In the genomic region with DNA sequence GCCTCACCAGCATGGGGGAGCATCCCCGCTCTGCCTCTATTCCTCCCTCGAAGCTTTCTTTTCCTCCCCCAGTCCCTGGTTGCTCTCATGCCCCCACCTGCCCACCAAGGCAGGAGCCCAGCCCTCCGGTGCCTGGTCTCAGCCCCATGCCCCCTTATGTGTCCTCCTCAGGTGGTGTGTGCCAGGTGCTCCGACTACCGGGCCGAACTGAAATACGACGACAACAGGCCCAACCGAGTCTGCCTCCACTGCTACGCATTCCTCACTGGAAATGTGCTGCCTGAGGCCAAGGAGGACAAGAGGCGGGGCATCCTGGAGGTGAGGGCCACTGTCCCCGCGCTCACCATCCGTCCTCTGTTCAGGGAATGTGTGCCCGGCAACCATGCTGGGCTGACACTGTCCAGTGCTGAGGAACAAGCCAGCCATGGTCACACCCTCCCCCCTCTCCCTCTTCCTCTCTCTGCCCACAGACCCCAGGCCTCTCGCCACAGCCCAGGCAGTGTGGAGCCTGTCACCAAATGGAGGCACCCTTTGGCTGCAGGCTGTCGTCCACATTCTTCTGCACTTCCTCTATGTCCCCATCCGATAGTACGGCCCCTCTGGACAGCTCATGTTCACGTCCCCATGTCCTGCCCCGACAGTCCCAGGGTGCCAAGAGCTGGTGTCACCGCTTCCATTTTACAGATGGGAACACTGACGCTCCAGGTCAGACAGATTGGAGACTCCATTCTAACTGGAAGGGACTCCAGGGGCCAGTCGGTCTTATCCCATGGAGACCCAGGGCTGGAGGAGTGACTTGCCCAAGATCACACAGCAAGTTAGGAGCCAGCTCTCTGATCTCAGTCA, we compare ENCODE assay signal across 15 cellular contexts. TPM values are rescaled to one million over a fixed set of nuclear protein-coding genes. Genes with fewer than 3 reads are reported as not detected.
DNase-seq lines count a peak whose midpoint lies in the region; ATAC-seq and TF ChIP-seq lines count a peak whose summit lies in the region.
"Had no signal": no experiment of that assay in that cellular context is flagged by ENCODE, and none has a peak within 500 bp of the region (broad histone marks: within the 10 kb centered on the region; RNA-seq: fewer than 3 reads in every experiment).

No MANE protein-coding gene starts in this region.

- H4K91ac ChIP-seq in neuronal stem cell (ENCODE audit: low read depth, low read length, poor library complexity), result no peak overlapping the region

- no peak overlapping the region for H3K4me2 ChIP-seq in neuronal stem cell (ENCODE audit: insufficient read depth, low read length, poor library complexity, severe bottlenecking)

- no peak for TF ChIP-seq POLR2A in NB4 (IDR thresholded peaks at IDR 0.05; ENCODE audit: extremely low read depth, insufficient read length)

- no CpG with 5 or more reads among the region's 24 CpGs for WGBS in neuronal stem cell (ENCODE audit: extremely low coverage in 2 of 2, insufficient read length in 2 of 2, insufficient replicate concordance in 1 of 2), 2 donors

- H2BK15ac ChIP-seq in neuronal stem cell (ENCODE audit: low read length), result no peak overlapping the region

- no peaks in the 10 kb centered on the region for H3K27me3 Mint-ChIP-seq in activated CD4-positive, alpha-beta T cell treated with anti-CD3 and anti-CD28 coated beads for 36 hours
- H3K27me3 Mint-ChIP-seq in activated naive CD8-positive, alpha-beta T cell treated with anti-CD3 and anti-CD28 coated beads for 36 hours, result no peaks in the 10 kb centered on the region
- H3K27me3 Mint-ChIP-seq: IgD-negative memory B cell had no signal

- no peak for TF ChIP-seq CTCF in NB4 (IDR thresholded peaks at IDR 0.05; ENCODE audit: low read depth, low read length)

- H3K18ac ChIP-seq in neuronal stem cell (ENCODE audit: low read length), result peak overlapping the region; percentile 17

- peaks cover 5 to 7% of the 10 kb centered on the region in 2 donors for H3K9me3 ChIP-seq in neuronal stem cell (replicated peaks in 1 of 2; ENCODE audit: control insufficient read depth in 2 of 2, insufficient read depth in 1 of 2, low read depth in 1 of 2, low read length in 2 of 2)

- H3K9ac ChIP-seq in neuronal stem cell (ENCODE audit: low read depth, low read length, poor library complexity), result no peak overlapping the region

- POLR2A ChIA-PET in activated CD4-positive, alpha-beta T cell treated with anti-CD3 and anti-CD28 coated beads for 36 hours (lab: Charles Lee), result interaction anchor here (0.6 kb wide), 1 partner anchor 141 kb away, joined by 6 read pairs; no protein-coding TSS in a partner anchor

- H3K9me3 Mint-ChIP-seq in activated CD4-positive, alpha-beta T cell treated with anti-CD3 and anti-CD28 coated beads for 36 hours (ENCODE audit: low read depth), result peaks cover 4% of the 10 kb centered on the region
- H3K9me3 Mint-ChIP-seq in activated naive CD8-positive, alpha-beta T cell treated with anti-CD3 and anti-CD28 coated beads for 36 hours, result peaks cover 4% of the 10 kb centered on the region

- ATAC-seq in activated CD4-positive, alpha-beta T cell treated with anti-CD3 and anti-CD28 coated beads for 36 hours, result no peak
- ATAC-seq in HG02840 (IDR thresholded peaks at IDR 0.05; ENCODE audit: low FRiP score, unreplicated experiment) (no peak), GM18498 (IDR thresholded peaks at IDR 0.05; ENCODE audit: unreplicated experiment) (no peak)

- H3K36me3 ChIP-seq in neuronal stem cell (replicated peaks in 1 of 2; ENCODE audit: control insufficient read depth in 2 of 2, insufficient read depth in 2 of 2, low read length in 2 of 2), result no peaks in the 10 kb centered on the region

- intact Hi-C loops in activated CD4-positive, alpha-beta T cell treated with anti-CD3 and anti-CD28 coated beads for 36 hours (cut with DNase I, micrococcal nuclease), result loop anchor here in 1 of 2 experiments (10.0 kb wide), 1 partner anchor 409 kb away; the partner anchor contains the start of gene CMTR1

- no peak overlapping the region for H2AFZ ChIP-seq in neuronal stem cell (ENCODE audit: low read length)

- H2BK5ac ChIP-seq in neuronal stem cell (ENCODE audit: low read length), result peak overlapping the region; percentile 44

- H2BK12ac ChIP-seq in neuronal stem cell (ENCODE audit: low read length), result peak overlapping the region; percentile 30

- no peak for DNase-seq in activated CD4-positive, alpha-beta T cell treated with anti-CD3 and anti-CD28 coated beads for 36 hours
- DNase-seq in activated CD4-positive, alpha-beta T cell treated with anti-CD3 and anti-CD28 coated beads, Interleukin-2, amount 50 U/mL, for 48 hours, result no peak
- DNase-seq in NB4 (ENCODE audit: low read depth) (peak; percentile 50), neuronal stem cell (ENCODE audit: low spot score) (no peak), RKO (ENCODE audit: low spot score) (no peak)
- DNase-seq in activated naive CD8-positive, alpha-beta T cell treated with anti-CD3 and anti-CD28 coated beads for 36 hours, result no peak
- DNase-seq: dermis blood vessel endothelial cell, NCI-H1417 treated with DMSO at 0.1 percent for 48 hours, NCI-H2227 treated with DMSO at 0.1 percent for 48 hours had no signal

- H3K27ac ChIP-seq in neuronal stem cell (replicated peaks; ENCODE audit: low read length), result no peak overlapping the region
- H3K27ac ChIP-seq: SK-N-MC had no signal

- no peak overlapping the region for H3K4me3 Mint-ChIP-seq in activated CD4-positive, alpha-beta T cell treated with anti-CD3 and anti-CD28 coated beads for 36 hours
- no peak overlapping the region for H3K4me3 Mint-ChIP-seq in activated naive CD8-positive, alpha-beta T cell treated with anti-CD3 and anti-CD28 coated beads for 36 hours

- H2AK5ac ChIP-seq in neuronal stem cell (ENCODE audit: low read depth, low read length), result peak overlapping the region; percentile 81

- H3K4me3 ChIP-seq in NB4 (ENCODE audit: low read depth, low read length) (no peak overlapping the region), neuronal stem cell (ENCODE audit: low read length in 2 of 2) (no peak overlapping the region)
- H3K4me3 ChIP-seq: SK-N-MC had no signal

- peaks cover 3% of the 10 kb centered on the region for H3K36me3 Mint-ChIP-seq in activated CD4-positive, alpha-beta T cell treated with anti-CD3 and anti-CD28 coated beads for 36 hours (ENCODE audit: low read depth)
- H3K36me3 Mint-ChIP-seq in activated naive CD8-positive, alpha-beta T cell treated with anti-CD3 and anti-CD28 coated beads for 36 hours, result peaks cover 6% of the 10 kb centered on the region

- H3K23ac ChIP-seq in neuronal stem cell (ENCODE audit: low read depth, low read length, poor library complexity), result peak overlapping the region; percentile 25

- H3K79me1 ChIP-seq in neuronal stem cell (ENCODE audit: low read depth, low read length), result no peaks in the 10 kb centered on the region

- peaks cover 0 to 2% of the 10 kb centered on the region in 2 donors for H3K4me1 ChIP-seq in neuronal stem cell (ENCODE audit: control insufficient read depth in 2 of 2, insufficient read depth in 1 of 2, low read depth in 1 of 2, low read length in 2 of 2)

- H3K27me3 ChIP-seq in neuronal stem cell (ENCODE audit: control insufficient read depth in 3 of 3, insufficient read depth in 3 of 3, low read depth in 1 of 3, low read length in 3 of 3), result peaks cover 0 to 9% (median under 1%) of the 10 kb centered on the region in 3 experiments

- CTCF ChIA-PET in activated CD4-positive, alpha-beta T cell treated with anti-CD3 and anti-CD28 coated beads for 36 hours (lab: Charles Lee), result interaction anchor here (0.6 to 22.3 kb wide), 7 partner anchors 5 to 181 kb away, joined by 3 to 586 read pairs (median 80); partner anchors contain the start of gene PIM1

- peaks cover 64% of the 10 kb centered on the region for H3K4me1 Mint-ChIP-seq in activated CD4-positive, alpha-beta T cell treated with anti-CD3 and anti-CD28 coated beads for 36 hours
- H3K4me1 Mint-ChIP-seq in activated naive CD8-positive, alpha-beta T cell treated with anti-CD3 and anti-CD28 coated beads for 36 hours, result peaks cover 51% of the 10 kb centered on the region

- peak overlapping the region; percentile 50 for H3K14ac ChIP-seq in neuronal stem cell (ENCODE audit: low read length)

- H2BK120ac ChIP-seq in neuronal stem cell (ENCODE audit: low read depth, low read length), result no peak overlapping the region

- H3K4ac ChIP-seq in neuronal stem cell (ENCODE audit: low read length), result no peak overlapping the region

- peak overlapping the region; percentile 67 for H3K27ac Mint-ChIP-seq in activated CD4-positive, alpha-beta T cell treated with anti-CD3 and anti-CD28 coated beads for 36 hours
- peak overlapping the region; percentile 6 for H3K27ac Mint-ChIP-seq in activated naive CD8-positive, alpha-beta T cell treated with anti-CD3 and anti-CD28 coated beads for 36 hours

- H4K8ac ChIP-seq in neuronal stem cell (ENCODE audit: low read depth, low read length), result no peak overlapping the region

RNA-seq across cellular contexts. Expression of gene FGD2, which starts 20.4 kb away (rescaled TPM):
- under 1 TPM; 0.50 to 0.63 TPM for total RNA-seq in activated CD4-positive, alpha-beta T cell treated with anti-CD3 and anti-CD28 coated beads for 36 hours
- total RNA-seq in activated naive CD8-positive, alpha-beta T cell treated with anti-CD3 and anti-CD28 coated beads for 36 hours, result 1 to 10 TPM; 1.7 to 1.8 TPM
- polyA plus RNA-seq in neuronal stem cell (2013, experiment 1 of 2), result 0.04 TPM
- 0.03 TPM for polyA plus RNA-seq in neuronal stem cell (2013, experiment 2 of 2)
- total RNA-seq: A172, Daoy, dermis blood vessel endothelial cell had no signal

RNA-seq across cellular contexts. Expression of gene MTCH1, which starts 39.8 kb away (rescaled TPM):
- total RNA-seq in activated CD4-positive, alpha-beta T cell treated with anti-CD3 and anti-CD28 coated beads for 36 hours, result 10 to 100 TPM; 72.9 to 92.9 TPM
- total RNA-seq in activated naive CD8-positive, alpha-beta T cell treated with anti-CD3 and anti-CD28 coated beads for 36 hours, result 100 to 1,000 TPM; 102 to 103 TPM
- polyA plus RNA-seq in neuronal stem cell (2013, experiment 1 of 2), result 125 TPM
- 118 TPM for polyA plus RNA-seq in neuronal stem cell (2013, experiment 2 of 2)
